1 cellular context compared by ENCODE assay signal in the genomic region with DNA sequence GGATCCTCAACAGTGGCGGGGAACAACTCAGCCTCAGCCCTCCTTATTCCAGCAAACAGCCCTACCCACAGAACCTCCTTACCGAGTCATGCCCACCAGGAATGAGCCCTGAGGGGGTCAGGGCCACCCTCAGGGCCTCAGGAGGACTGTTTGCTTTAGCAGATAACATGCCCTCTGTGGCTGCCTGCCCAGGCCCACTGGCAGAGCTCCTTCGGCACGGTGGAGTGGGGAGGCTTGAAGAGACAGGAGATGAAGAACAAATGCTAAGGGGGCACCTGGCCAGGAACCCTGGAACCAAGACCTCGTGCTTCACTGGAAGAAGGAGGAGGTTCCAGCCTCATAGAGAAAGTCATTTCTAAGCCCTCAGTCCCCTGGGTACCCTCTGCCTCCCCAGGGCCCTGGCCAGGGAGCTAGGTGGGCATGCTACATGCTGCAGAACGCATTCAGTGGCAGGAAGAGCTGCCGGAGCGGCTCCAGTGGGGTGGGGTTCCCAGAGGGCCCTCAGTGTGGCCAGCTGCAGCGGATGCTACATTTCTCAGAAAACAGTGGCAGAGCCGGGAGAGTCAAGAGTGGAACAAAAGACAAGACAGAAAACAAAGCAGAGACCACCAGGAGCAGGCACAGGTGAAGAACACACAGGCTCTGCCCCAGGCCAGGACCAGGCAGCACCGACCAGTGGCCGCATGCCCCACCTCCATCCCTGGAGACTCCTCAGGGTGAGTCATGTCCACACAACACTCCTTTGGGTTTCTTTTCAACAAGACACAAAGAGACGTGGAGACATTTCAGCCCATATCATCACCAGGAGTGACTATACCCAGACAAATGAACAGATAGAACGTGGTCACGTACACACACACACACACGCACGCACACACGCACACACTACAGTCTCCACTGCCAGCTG.
TF ChIP-seq lines count a peak whose summit lies in the region.

No MANE protein-coding gene starts in this region.

TF ChIP-seq in IMR-90, 13 proteins besides CTCF, POLR2A, EP300 and RAD21:
- TF ChIP-seq MXI1 (IDR thresholded peaks at IDR 0.05; ENCODE audit: borderline replicate concordance, low read depth, low read length) (no peak), NFE2L2 (IDR thresholded peaks at IDR 0.05; ENCODE audit: low read depth, low read length) (no peak), SMC3 (IDR thresholded peaks at IDR 0.05; ENCODE audit: low read depth, low read length) (no peak), BHLHE40 (IDR thresholded peaks at IDR 0.05; ENCODE audit: low read depth, low read length) (no peak), MAFK (IDR thresholded peaks at IDR 0.05; ENCODE audit: low read depth, low read length) (no peak), CHD1 (IDR thresholded peaks at IDR 0.05; ENCODE audit: low read depth, low read length) (no peak), RCOR1 (IDR thresholded peaks at IDR 0.05; ENCODE audit: insufficient replicate concordance, low read length) (no peak), CEBPB (IDR thresholded peaks at IDR 0.05; ENCODE audit: low read depth, low read length) (no peak), FOS (IDR thresholded peaks at IDR 0.05; ENCODE audit: low read depth, low read length) (no peak), MAZ (IDR thresholded peaks at IDR 0.05; ENCODE audit: borderline replicate concordance, low read depth, low read length) (no peak), RFX5 (IDR thresholded peaks at IDR 0.05; ENCODE audit: low read depth, low read length) (no peak)
- TF ChIP-seq, protein P1, sequence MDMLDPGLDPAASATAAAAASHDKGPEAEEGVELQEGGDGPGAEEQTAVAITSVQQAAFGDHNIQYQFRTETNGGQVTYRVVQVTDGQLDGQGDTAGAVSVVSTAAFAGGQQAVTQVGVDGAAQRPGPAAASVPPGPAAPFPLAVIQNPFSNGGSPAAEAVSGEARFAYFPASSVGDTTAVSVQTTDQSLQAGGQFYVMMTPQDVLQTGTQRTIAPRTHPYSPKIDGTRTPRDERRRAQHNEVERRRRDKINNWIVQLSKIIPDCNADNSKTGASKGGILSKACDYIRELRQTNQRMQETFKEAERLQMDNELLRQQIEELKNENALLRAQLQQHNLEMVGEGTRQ (IDR thresholded peaks at IDR 0.05; ENCODE audit: low read depth, low read length), result no peak
- TF ChIP-seq, protein P2, sequence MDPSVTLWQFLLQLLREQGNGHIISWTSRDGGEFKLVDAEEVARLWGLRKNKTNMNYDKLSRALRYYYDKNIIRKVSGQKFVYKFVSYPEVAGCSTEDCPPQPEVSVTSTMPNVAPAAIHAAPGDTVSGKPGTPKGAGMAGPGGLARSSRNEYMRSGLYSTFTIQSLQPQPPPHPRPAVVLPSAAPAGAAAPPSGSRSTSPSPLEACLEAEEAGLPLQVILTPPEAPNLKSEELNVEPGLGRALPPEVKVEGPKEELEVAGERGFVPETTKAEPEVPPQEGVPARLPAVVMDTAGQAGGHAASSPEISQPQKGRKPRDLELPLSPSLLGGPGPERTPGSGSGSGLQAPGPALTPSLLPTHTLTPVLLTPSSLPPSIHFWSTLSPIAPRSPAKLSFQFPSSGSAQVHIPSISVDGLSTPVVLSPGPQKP (IDR thresholded peaks at IDR 0.05; ENCODE audit: borderline replicate concordance, low read depth, low read length), result no peak
